ENCODE assay signal across 16 cellular contexts in the genomic region with DNA sequence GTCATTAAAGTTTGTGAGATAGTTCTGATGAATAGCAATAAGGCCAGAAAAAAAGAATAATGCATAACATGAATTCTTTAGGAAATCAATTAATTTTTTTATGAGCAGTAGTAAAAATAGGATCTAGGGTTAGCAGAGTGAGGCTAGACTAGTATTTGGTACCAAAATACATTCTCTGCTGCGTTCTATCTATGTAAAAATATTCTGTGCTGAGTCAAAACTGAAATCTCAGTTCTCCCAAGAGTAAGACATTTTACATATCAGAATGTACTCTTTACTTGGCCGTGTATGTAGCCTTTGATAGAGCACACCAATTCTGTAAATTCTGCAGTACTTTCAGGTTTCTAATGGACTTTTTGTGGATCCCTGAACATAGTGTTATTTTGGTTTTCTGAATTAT.
DNase-seq lines count a peak whose midpoint lies in the region; ATAC-seq lines count a peak whose summit lies in the region.
"Had no signal": no experiment of that assay in that cellular context is flagged by ENCODE, and none has a peak within 500 bp of the region (broad histone marks: within the 10 kb centered on the region; RNA-seq: fewer than 3 reads in every experiment).

No MANE protein-coding gene starts in this region.

- no peak for DNase-seq in foreskin melanocyte
- no peak for DNase-seq in effector CD4-positive, alpha-beta T cell
- no peak for DNase-seq in NK-92 treated with Interleukin-12 subunit alpha and Interleukin-12 subunit beta, amount 100 ng/mL, for 24 hours (lab: John Stamatoyannopoulos, UW)
- DNase-seq: activated CD4-positive, alpha-beta T cell treated with anti-CD3 and anti-CD28 coated beads for 48 hours; AML-193; amniotic stem cell; COR-L47; esophagus squamous epithelium; glutamatergic neuron; left ventricle myocardium inferior; mucosa of descending colon; NCI-H1417 had no signal

- ATAC-seq in GM18870 (IDR thresholded peaks at IDR 0.05; ENCODE audit: unreplicated experiment), result peak; percentile 81
- ATAC-seq in GM21723 (IDR thresholded peaks at IDR 0.05; ENCODE audit: unreplicated experiment), result peak; percentile 94
- ATAC-seq in HG03342 (IDR thresholded peaks at IDR 0.05; ENCODE audit: unreplicated experiment), result peak; percentile 52
- no peak for ATAC-seq in GM19023 (IDR thresholded peaks at IDR 0.05; ENCODE audit: unreplicated experiment)
- ATAC-seq: mucosa of descending colon had no signal
